1 cellular context compared by ENCODE assay signal in the genomic region with DNA sequence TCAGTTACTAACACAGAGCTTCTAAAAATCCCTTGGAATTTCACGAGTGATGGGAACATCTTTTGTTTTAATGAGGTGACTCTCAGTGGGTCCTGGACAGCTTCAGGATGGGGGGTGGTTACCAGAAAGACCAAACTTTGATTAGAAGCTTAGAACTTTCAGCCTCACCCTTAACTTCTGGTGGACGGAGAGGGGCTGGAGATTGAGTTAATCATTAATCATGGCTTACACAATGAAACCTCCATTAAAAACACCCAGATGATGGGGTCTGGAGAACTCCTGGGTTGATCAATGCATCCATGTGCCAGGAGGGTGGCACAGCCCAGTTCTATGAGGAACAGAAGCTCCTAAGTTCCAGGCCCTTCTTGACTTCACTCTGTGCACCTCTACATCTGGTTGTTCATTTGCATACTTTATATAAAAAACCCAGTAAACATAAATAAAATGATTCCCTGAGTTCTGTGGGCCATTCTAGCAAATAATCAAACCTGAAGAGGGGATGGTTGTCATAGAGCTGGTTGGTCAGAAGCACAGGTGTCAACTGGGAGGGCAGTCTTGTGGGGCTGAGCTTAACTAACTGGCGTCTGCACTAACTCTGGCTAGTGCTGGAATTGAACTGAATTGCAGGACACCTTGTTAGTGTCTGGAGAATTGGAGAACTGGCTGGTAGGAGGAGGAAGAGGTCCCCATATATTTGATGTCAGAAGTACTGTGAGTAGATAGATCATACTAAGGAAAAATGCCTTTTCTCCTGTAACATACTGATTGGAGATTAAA.
TF ChIP-seq lines count a peak whose summit lies in the region.

No MANE protein-coding gene starts in this region.

TF ChIP-seq in GM12891, 5 proteins besides CTCF, POLR2A, EP300 and RAD21:
- no peak for TF ChIP-seq POU2F2 (IDR thresholded peaks at IDR 0.05; ENCODE audit: low read depth, low read length)
- TF ChIP-seq PAX5 (IDR thresholded peaks at IDR 0.05; ENCODE audit: insufficient read depth, low read length, severe bottlenecking) = no peak
- TF ChIP-seq POLR2AphosphoS5 (IDR thresholded peaks at IDR 0.05; ENCODE audit: low read depth, low read length) = no peak
- TF ChIP-seq SPI1 (IDR thresholded peaks at IDR 0.05; ENCODE audit: low read depth, low read length) = no peak
- no peak for TF ChIP-seq TAF1 (IDR thresholded peaks at IDR 0.05; ENCODE audit: low read depth, low read length)
